18 cellular contexts compared by ENCODE assay signal in the genomic region with DNA sequence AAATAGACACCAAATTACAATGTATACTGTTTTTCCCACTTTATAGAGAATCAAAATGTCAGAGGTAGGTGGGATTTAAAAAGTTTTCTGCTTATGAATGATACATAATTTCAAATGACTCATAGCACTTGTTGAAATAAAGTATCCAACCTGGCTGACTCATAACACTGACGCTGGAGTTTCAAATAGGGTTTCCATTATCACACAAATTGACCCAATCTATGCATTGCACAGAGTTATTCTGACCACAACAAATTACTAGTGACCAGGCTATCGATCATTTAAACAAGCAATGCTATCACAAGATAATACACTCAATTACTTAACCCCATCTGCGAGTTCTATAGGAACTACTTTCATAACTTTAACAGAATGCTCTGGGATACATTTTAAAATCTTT. TPM values are rescaled to one million over a fixed set of nuclear protein-coding genes. Genes with fewer than 3 reads are reported as not detected.
DNase-seq lines count a peak whose midpoint lies in the region; ATAC-seq, FAIRE-seq and TF ChIP-seq lines count a peak whose summit lies in the region.
"Had no signal": no experiment of that assay in that cellular context is flagged by ENCODE, and none has a peak within 500 bp of the region (broad histone marks: within the 10 kb centered on the region; RNA-seq: fewer than 3 reads in every experiment).

No MANE protein-coding gene starts in this region.

- TF ChIP-seq POLR2A in breast epithelium (IDR thresholded peaks at IDR 0.05) (no peak), GM12892 (IDR thresholded peaks at IDR 0.05; ENCODE audit: low read depth, low read length) (no peak)

- TF ChIP-seq CTCF in MCF 10A (IDR thresholded peaks at IDR 0.05; ENCODE audit: unreplicated experiment): no peak
- TF ChIP-seq CTCF in breast epithelium (IDR thresholded peaks at IDR 0.05): no peak

- no peaks in the 10 kb centered on the region for H3K36me3 ChIP-seq in breast epithelium
- H3K36me3 ChIP-seq: suprapubic skin had no signal

- FAIRE-seq in GM12892 (lab: Jason Lieb, UNC): no peak
- FAIRE-seq: RCC 7860 had no signal

- H3K4me3 ChIP-seq in breast epithelium: no peak overlapping the region
- H3K4me3 ChIP-seq: suprapubic skin had no signal

- H3K4me1 Mint-ChIP-seq in MCF 10A (ENCODE audit: insufficient read depth, unreplicated experiment): peaks cover 21% of the 10 kb centered on the region
- H3K4me1 Mint-ChIP-seq: nephron progenitor cell had no signal

- CTCF ChIA-PET in MCF 10A (lab: Yijun Ruan, JAX): no interaction called here

- POLR2A ChIA-PET in MCF 10A (lab: Yijun Ruan, JAX): interaction anchor here (1.6 kb wide), 1 partner anchor 10 kb away, joined by 7 read pairs; no protein-coding TSS in a partner anchor

- no peak overlapping the region for H3K27ac Mint-ChIP-seq in MCF 10A (ENCODE audit: low read depth, unreplicated experiment)
- H3K27ac Mint-ChIP-seq: nephron progenitor cell, WTC11 had no signal

- H3K27ac ChIP-seq in breast epithelium (no peak overlapping the region), substantia nigra (ENCODE audit: low read depth, low read length, poor library complexity, severe bottlenecking) (no peak overlapping the region)
- H3K27ac ChIP-seq: suprapubic skin had no signal

- no peaks in the 10 kb centered on the region for H3K27me3 Mint-ChIP-seq in MCF 10A (ENCODE audit: insufficient read depth, unreplicated experiment)

- no peaks in the 10 kb centered on the region for H3K36me3 Mint-ChIP-seq in MCF 10A (ENCODE audit: insufficient read depth, unreplicated experiment)
- H3K36me3 Mint-ChIP-seq: WTC11 had no signal

- peaks cover 0 to 5% of the 10 kb centered on the region in 2 donors for H3K27me3 ChIP-seq in breast epithelium

- DNase-seq in MCF 10A (ENCODE audit: unreplicated experiment) (peak; percentile 47), breast epithelium (ENCODE audit: low spot score in 2 of 2) (no peak), NCI-H226 (peak; percentile 80), astrocyte of the hippocampus (ENCODE audit: low read depth, low spot score) (peak; percentile 21), substantia nigra (lab: John Stamatoyannopoulos, UW) (no peak), posterior cingulate gyrus (no peak), GM12892 (ENCODE audit: insufficient read length) (no peak)
- DNase-seq in stimulated activated naive CD8-positive, alpha-beta T cell treated with anti-CD3 and anti-CD28 coated beads, Interleukin-15, Interleukin-2, amounts not matched to agents 100 U/mL and 50 U/mL, for 24 hours: no peak
- DNase-seq: activated CD8-positive, alpha-beta memory T cell treated with anti-CD3 and anti-CD28 coated beads, Interleukin-2, amount 50 U/mL, for 48 hours; amniotic stem cell; NCI-H2081; NCI-H69; nephron progenitor cell had no signal

- BruUV-seq in MCF 10A (replicated peaks; lab: Mats Ljungman, UMichigan): no TSS peak

- H3K4me1 ChIP-seq in breast epithelium: no peaks in the 10 kb centered on the region
- H3K4me1 ChIP-seq: suprapubic skin had no signal

- ATAC-seq in stimulated activated naive CD8-positive, alpha-beta T cell treated with anti-CD3 and anti-CD28 coated beads, Interleukin-15, Interleukin-2, amounts not matched to agents 100 U/mL and 50 U/mL, for 24 hours: peak; percentile 64
- ATAC-seq: WTC11 had no signal

- no peaks in the 10 kb centered on the region for H3K9me3 ChIP-seq in breast epithelium
- H3K9me3 ChIP-seq: suprapubic skin had no signal

- H3K4me3 Mint-ChIP-seq in MCF 10A (ENCODE audit: unreplicated experiment): no peak overlapping the region
- H3K4me3 Mint-ChIP-seq: nephron progenitor cell, WTC11 had no signal

- intact Hi-C loops in MCF 10A (cut with micrococcal nuclease) (no loop called here), breast epithelium (cut with DNase I; ENCODE audit: low total_unique reads) (no loop called here), posterior cingulate gyrus (cut with DNase I) (no loop called here)

- no peaks in the 10 kb centered on the region for H3K9me3 Mint-ChIP-seq in MCF 10A (ENCODE audit: unreplicated experiment)
- H3K9me3 Mint-ChIP-seq: nephron progenitor cell, WTC11 had no signal

RNA-seq across cellular contexts. Expression of gene PRELID3B, which starts 31.9 kb away (rescaled TPM):
- total RNA-seq in MCF 10A (2022) (180 and 197 TPM in 2 replicates), breast epithelium (10 to 100 TPM; 43.7 to 55.4 (median 52.4) TPM)
- 83.4 TPM for polyA plus RNA-seq in GM12892 (2012; ENCODE audit: missing spikeins)

RNA-seq across cellular contexts. Expression of gene ATP5F1E, which starts 42.3 kb away (rescaled TPM):
- total RNA-seq in MCF 10A (2022): 65.2 and 69.7 TPM in 2 replicates
- total RNA-seq in breast epithelium: 10 to 100 TPM; 25.6 to 36.4 (median 31.4) TPM
- polyA plus RNA-seq in GM12892 (2012; ENCODE audit: missing spikeins): 81.7 TPM

RNA-seq across cellular contexts. Expression of gene TUBB1, which starts 55.2 kb away (rescaled TPM):
- total RNA-seq in MCF 10A (2022) (not detected in 2 replicates), breast epithelium (under 1 TPM in 1 of 3 donors, not detected in 2; 0.16 TPM)
- polyA plus RNA-seq in GM12892 (2012; ENCODE audit: missing spikeins): 0.66 TPM
- total RNA-seq: chondrocyte, pulmonary artery endothelial cell, WTC11 had no signal

Comparison
In these comparisons a context has a peak if more than half of its experiments do, and no peak if none do; other contexts are left out.
1. DNase-seq: peak in MCF 10A (single experiment), NCI-H226 (single experiment) and astrocyte of the hippocampus (single experiment); none in breast epithelium (0 of 2), stimulated activated naive CD8-positive, alpha-beta T cell treated with anti-CD3 and anti-CD28 coated beads, Interleukin-15, Interleukin-2, amounts not matched to agents 100 U/mL and 50 U/mL, for 24 hours (single experiment), substantia nigra (0 of 49), posterior cingulate gyrus (0 of 10) and GM12892 (single experiment).